ENCODE assay signal across 24 cellular contexts in the genomic region with DNA sequence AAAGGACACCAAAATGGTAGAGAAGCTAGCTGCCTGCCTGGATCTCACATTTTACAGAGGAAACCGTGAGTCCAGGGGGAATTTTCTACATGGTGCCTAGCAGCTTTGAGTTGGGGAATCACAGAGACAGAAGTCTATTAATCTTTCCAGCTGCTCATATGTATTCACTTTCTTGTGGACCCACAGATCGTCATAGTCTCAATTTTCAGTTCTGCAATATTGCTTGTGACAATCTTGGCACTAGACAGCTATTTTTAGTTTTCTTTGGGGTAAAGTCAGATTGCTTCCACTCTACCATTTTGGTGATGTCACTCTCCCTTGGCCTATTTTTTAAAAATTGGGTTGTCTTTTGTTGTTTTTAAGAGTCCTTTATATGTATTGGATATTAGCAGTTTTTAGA.
A peak's percentile ranks its signal among the peaks of the same experiment; 100 is the strongest.
DNase-seq lines count a peak whose midpoint lies in the region; ATAC-seq and TF ChIP-seq lines count a peak whose summit lies in the region.
"Had no signal": no experiment of that assay in that cellular context is flagged by ENCODE, and none has a peak within 500 bp of the region (broad histone marks: within the 10 kb centered on the region; RNA-seq: fewer than 3 reads in every experiment).

No MANE protein-coding gene starts in this region.

- H3K36me3 ChIP-seq in GM06990 (ENCODE audit: control insufficient read depth, insufficient read depth, low read length) (no peaks in the 10 kb centered on the region), Peyer's patch (no peaks in the 10 kb centered on the region), endodermal cell (ENCODE audit: control insufficient read depth, insufficient read depth, low read length) (peaks cover 83% of the 10 kb centered on the region)
- H3K36me3 ChIP-seq: heart left ventricle, right lobe of liver had no signal

- no peak for TF ChIP-seq POLR2A in Peyer's patch (IDR thresholded peaks at IDR 0.05)

- no peak overlapping the region for H3K27ac Mint-ChIP-seq in activated CD8-positive, alpha-beta T cell treated with anti-CD3 and anti-CD28 coated beads, Interleukin-2, amount 10 ng/mL, durations not matched to agents 7 days and 5 days
- H3K27ac Mint-ChIP-seq in endodermal cell: no peak overlapping the region
- H3K27ac Mint-ChIP-seq: activated CD4-positive, alpha-beta memory T cell treated with anti-CD3 and anti-CD28 coated beads for 36 hours; CD14-positive monocyte; dendritic cell treated with granulocyte-macrophage colony-stimulating factor and Interleukin-4, amounts not matched to agents 40 ng/mL and 50 ng/mL, for 4 days; GM23338; IgD-negative memory B cell had no signal

- H3K27me3 ChIP-seq in GM06990 (replicated peaks; ENCODE audit: control insufficient read depth, insufficient read depth, low read length): no peaks in the 10 kb centered on the region
- no peaks in the 10 kb centered on the region for H3K27me3 ChIP-seq in Peyer's patch
- H3K27me3 ChIP-seq in endodermal cell (ENCODE audit: control insufficient read depth, insufficient read depth, low read length, poor library complexity, severe bottlenecking): no peaks in the 10 kb centered on the region
- H3K27me3 ChIP-seq: tibial nerve had no signal

- no peaks in the 10 kb centered on the region for H3K27me3 Mint-ChIP-seq in activated CD8-positive, alpha-beta T cell treated with anti-CD3 and anti-CD28 coated beads, Interleukin-2, amount 10 ng/mL, durations not matched to agents 7 days and 5 days (ENCODE audit: low read depth)
- no peaks in the 10 kb centered on the region for H3K27me3 Mint-ChIP-seq in endodermal cell (ENCODE audit: insufficient read depth)
- H3K27me3 Mint-ChIP-seq: activated CD4-positive, alpha-beta memory T cell treated with anti-CD3 and anti-CD28 coated beads for 36 hours; dendritic cell treated with granulocyte-macrophage colony-stimulating factor and Interleukin-4, amounts not matched to agents 40 ng/mL and 50 ng/mL, for 4 days had no signal

- ATAC-seq in GM18907 (IDR thresholded peaks at IDR 0.05; ENCODE audit: unreplicated experiment): peak; percentile 41
- peak; percentile 83 for ATAC-seq in HG02610 (IDR thresholded peaks at IDR 0.05; ENCODE audit: unreplicated experiment)
- ATAC-seq in HG03378 (IDR thresholded peaks at IDR 0.05; ENCODE audit: unreplicated experiment): peak; percentile 53
- ATAC-seq in activated CD8-positive, alpha-beta T cell treated with anti-CD3 and anti-CD28 coated beads, Interleukin-2, amount 10 ng/mL, durations not matched to agents 7 days and 5 days: no peak
- ATAC-seq: esophagus mucosa, GM23338, heart left ventricle, right lobe of liver had no signal

- CTCF ChIA-PET in activated CD8-positive, alpha-beta T cell treated with anti-CD3 and anti-CD28 coated beads, Interleukin-2, amount 10 ng/mL, durations not matched to agents 7 days and 5 days (lab: Charles Lee): no interaction called here

- WGBS in endodermal cell (ENCODE audit: insufficient coverage in 1 of 2, insufficient read length in 1 of 2), 2 experiments: 97 to 100% methylated on average over 1 to 2 of the region's 2 CpGs

- no peak overlapping the region for H3K4me3 Mint-ChIP-seq in activated CD8-positive, alpha-beta T cell treated with anti-CD3 and anti-CD28 coated beads, Interleukin-2, amount 10 ng/mL, durations not matched to agents 7 days and 5 days
- no peak overlapping the region for H3K4me3 Mint-ChIP-seq in endodermal cell
- H3K4me3 Mint-ChIP-seq: activated CD4-positive, alpha-beta memory T cell treated with anti-CD3 and anti-CD28 coated beads for 36 hours; CD14-positive monocyte; dendritic cell treated with granulocyte-macrophage colony-stimulating factor and Interleukin-4, amounts not matched to agents 40 ng/mL and 50 ng/mL, for 4 days; GM23338; IgD-negative memory B cell had no signal

- no peaks in the 10 kb centered on the region for H3K4me1 ChIP-seq in Peyer's patch
- H3K4me1 ChIP-seq in endodermal cell (ENCODE audit: control insufficient read depth, insufficient read depth, low read length): no peaks in the 10 kb centered on the region
- H3K4me1 ChIP-seq: right lobe of liver, tibial nerve had no signal

- H3K27ac ChIP-seq in Peyer's patch: no peak overlapping the region
- no peak overlapping the region for H3K27ac ChIP-seq in endodermal cell (ENCODE audit: low read depth, low read length)
- H3K27ac ChIP-seq: heart left ventricle, right lobe of liver, tibial nerve had no signal

- H3K36me3 Mint-ChIP-seq in activated CD8-positive, alpha-beta T cell treated with anti-CD3 and anti-CD28 coated beads, Interleukin-2, amount 10 ng/mL, durations not matched to agents 7 days and 5 days (ENCODE audit: low read depth): peaks cover 4% of the 10 kb centered on the region
- H3K36me3 Mint-ChIP-seq in endodermal cell (ENCODE audit: low read depth): peaks cover 85% of the 10 kb centered on the region
- H3K36me3 Mint-ChIP-seq: IgD-negative memory B cell had no signal

- H3K9ac ChIP-seq in endodermal cell (ENCODE audit: extremely low read depth, low read length, poor library complexity, severe bottlenecking): no peak overlapping the region
- H3K9ac ChIP-seq: SK-N-SH had no signal

- no peaks in the 10 kb centered on the region for H3K9me3 Mint-ChIP-seq in activated CD8-positive, alpha-beta T cell treated with anti-CD3 and anti-CD28 coated beads, Interleukin-2, amount 10 ng/mL, durations not matched to agents 7 days and 5 days (ENCODE audit: insufficient read depth)
- peaks cover 2% of the 10 kb centered on the region for H3K9me3 Mint-ChIP-seq in endodermal cell
- H3K9me3 Mint-ChIP-seq: activated CD4-positive, alpha-beta memory T cell treated with anti-CD3 and anti-CD28 coated beads for 36 hours; dendritic cell treated with granulocyte-macrophage colony-stimulating factor and Interleukin-4, amounts not matched to agents 40 ng/mL and 50 ng/mL, for 4 days; GM23338; IgD-negative memory B cell had no signal

- TF ChIP-seq CTCF in GM06990 (IDR thresholded peaks at IDR 0.05; ENCODE audit: insufficient read depth, low read length, poor library complexity, severe bottlenecking) (no peak), Peyer's patch (IDR thresholded peaks at IDR 0.05) (no peak), endodermal cell (conservative IDR thresholded peaks at IDR 0.05) (no peak)

- H3K4me3 ChIP-seq in GM06990 (replicated peaks; ENCODE audit: low read depth, low read length) (no peak overlapping the region), Peyer's patch (no peak overlapping the region), endodermal cell (ENCODE audit: low read length) (no peak overlapping the region)
- H3K4me3 ChIP-seq: GM23338, heart left ventricle, right lobe of liver, tibial nerve had no signal

- no peaks in the 10 kb centered on the region for H3K9me3 ChIP-seq in Peyer's patch
- H3K9me3 ChIP-seq in endodermal cell (ENCODE audit: control insufficient read depth, low read length): peaks cover 6% of the 10 kb centered on the region
- H3K9me3 ChIP-seq: heart left ventricle, right lobe of liver, SK-N-SH, tibial nerve had no signal

- DNase-seq in GM06990 (ENCODE audit: extremely low read depth, insufficient read length) (peak; percentile 30), NCI-H446 treated with DMSO at 0.1 percent for 48 hours (lab: John Stamatoyannopoulos, UW) (no peak), Peyer's patch (no peak), endodermal cell (no peak)
- DNase-seq in activated CD8-positive, alpha-beta T cell treated with anti-CD3 and anti-CD28 coated beads, Interleukin-2, amount 10 ng/mL, durations not matched to agents 7 days and 5 days: no peak
- DNase-seq: 8988T; activated CD4-positive, alpha-beta memory T cell treated with anti-CD3 and anti-CD28 coated beads for 36 hours; anterior cingulate cortex; EL; heart left ventricle; midbrain; NCI-H1092; right lobe of liver; SK-N-SH; stimulated activated CD4-positive, alpha-beta T cell treated with anti-CD3 and anti-CD28 coated beads, Interleukin-2, amount 100 ng/mL, for 24 hours had no signal

- POLR2A ChIA-PET in activated CD8-positive, alpha-beta T cell treated with anti-CD3 and anti-CD28 coated beads, Interleukin-2, amount 10 ng/mL, durations not matched to agents 7 days and 5 days (lab: Charles Lee): no interaction called here

- no peaks in the 10 kb centered on the region for H3K4me1 Mint-ChIP-seq in activated CD8-positive, alpha-beta T cell treated with anti-CD3 and anti-CD28 coated beads, Interleukin-2, amount 10 ng/mL, durations not matched to agents 7 days and 5 days (ENCODE audit: low read depth)
- no peaks in the 10 kb centered on the region for H3K4me1 Mint-ChIP-seq in endodermal cell
- H3K4me1 Mint-ChIP-seq: CD14-positive monocyte, GM23338 had no signal
